9 cellular contexts compared by ENCODE assay signal in the genomic region with DNA sequence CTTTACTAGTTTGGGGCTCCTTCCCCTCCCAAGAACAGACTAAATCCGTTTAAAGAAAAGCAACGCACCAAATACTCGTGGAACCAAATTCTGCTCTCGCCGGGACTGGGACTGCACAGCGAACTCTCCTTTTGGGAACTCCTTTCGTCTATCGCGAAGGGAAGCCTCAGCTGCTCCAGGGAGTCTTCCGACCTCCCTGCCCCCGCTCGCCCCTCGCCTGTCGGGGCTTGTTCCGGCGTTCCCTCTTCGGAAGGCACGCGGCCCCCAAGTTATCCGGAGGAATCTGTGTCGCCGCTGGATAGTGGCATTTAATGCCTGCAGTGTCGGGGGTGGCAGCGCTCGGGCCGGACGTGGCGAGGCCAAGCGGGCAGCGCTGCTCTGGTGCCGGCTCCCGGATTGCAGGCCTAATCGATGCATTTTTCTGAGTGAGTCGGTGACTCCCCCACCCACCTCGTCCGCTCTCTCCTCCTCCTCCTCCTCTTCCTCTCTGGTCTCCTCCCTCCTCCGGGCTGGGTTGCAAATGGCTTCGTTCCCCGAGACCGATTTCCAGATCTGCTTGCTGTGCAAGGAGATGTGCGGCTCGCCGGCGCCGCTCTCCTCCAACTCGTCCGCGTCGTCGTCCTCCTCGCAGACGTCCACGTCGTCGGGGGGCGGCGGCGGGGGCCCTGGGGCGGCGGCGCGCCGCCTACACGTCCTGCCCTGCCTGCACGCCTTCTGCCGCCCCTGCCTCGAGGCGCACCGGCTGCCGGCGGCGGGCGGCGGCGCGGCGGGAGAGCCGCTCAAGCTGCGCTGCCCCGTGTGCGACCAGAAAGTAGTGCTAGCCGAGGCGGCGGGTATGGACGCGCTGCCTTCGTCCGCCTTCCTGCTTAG. TPM values are rescaled to one million over a fixed set of nuclear protein-coding genes. Genes with fewer than 3 reads are reported as not detected.
A peak's percentile ranks its signal among the peaks of the same experiment; 100 is the strongest.
DNase-seq lines count a peak whose midpoint lies in the region; ATAC-seq and TF ChIP-seq lines count a peak whose summit lies in the region.
"Had no signal": no experiment of that assay in that cellular context is flagged by ENCODE, and none has a peak within 500 bp of the region (broad histone marks: within the 10 kb centered on the region; RNA-seq: fewer than 3 reads in every experiment).

A gene (plus strand): TSS at position 437 of the 870 bp plus-strand sequence. CDS start 84 bp downstream, at position 521.

- no peak for ATAC-seq in GM21528 (IDR thresholded peaks at IDR 0.05; ENCODE audit: low FRiP score, unreplicated experiment)

- H3K4me3 ChIP-seq in SJSA1 (peak within 1 kb of the TSS; percentile 29), esophagus (ENCODE audit: low read depth in 1 of 2, low read length in 2 of 2) (peak within 1 kb of the TSS; percentile 30 to 48)

- DNase-seq in NCI-H1417 (lab: John Stamatoyannopoulos, UW) (peak in 2 of 3 experiments; percentile 51 to 68), NCI-H1417 treated with DMSO at 0.1 percent for 48 hours (lab: John Stamatoyannopoulos, UW) (no peak), SJSA1 (ENCODE audit: low read depth in 1 of 2, low spot score in 2 of 2) (no peak), progenitor cell of endocrine pancreas (ENCODE audit: low spot score, unreplicated experiment) (no peak), NAMALWA (ENCODE audit: low spot score) (no peak), NCI-H128 (lab: John Stamatoyannopoulos, UW; ENCODE audit: unreplicated experiment) (no peak)

- H3K36me3 ChIP-seq in SJSA1 (no peaks in the 10 kb centered on the region), esophagus (ENCODE audit: control insufficient read depth in 2 of 2, insufficient read depth in 2 of 2, low read length in 1 of 2) (no peaks in the 10 kb centered on the region)

- peaks cover 54% of the 10 kb centered on the region for H3K4me1 Mint-ChIP-seq in progenitor cell of endocrine pancreas (ENCODE audit: low read depth)

- peaks cover 6% of the 10 kb centered on the region for H3K36me3 Mint-ChIP-seq in progenitor cell of endocrine pancreas (ENCODE audit: insufficient read depth)

- peaks cover 18% of the 10 kb centered on the region for H3K9me3 ChIP-seq in SJSA1 (replicated peaks)
- H3K9me3 ChIP-seq in esophagus (ENCODE audit: control insufficient read depth in 2 of 2, insufficient read depth in 1 of 2, low read depth in 1 of 2, low read length in 1 of 2): peaks cover 5 to 8% of the 10 kb centered on the region in 2 donors

- H3K27me3 ChIP-seq in SJSA1 (replicated peaks) (peaks cover 52% of the 10 kb centered on the region), esophagus (ENCODE audit: control insufficient read depth in 1 of 2, insufficient read depth in 2 of 2, low read length in 2 of 2) (peaks cover 20 to 25% of the 10 kb centered on the region in 2 donors)

- no peaks in the 10 kb centered on the region for H3K27me3 Mint-ChIP-seq in progenitor cell of endocrine pancreas

- 1 to 2% methylated on average over 76 to 88 of the region's 88 CpGs for WGBS in esophagus, 2 donors

- H3K27ac Mint-ChIP-seq in progenitor cell of endocrine pancreas: peak within 1 kb of the TSS; percentile 97

- no peak within 1 kb of the TSS for H3K27ac ChIP-seq in SJSA1
- no peak within 1 kb of the TSS for H3K27ac ChIP-seq in esophagus (ENCODE audit: low read depth in 2 of 2, low read length in 1 of 2)
- H3K27ac ChIP-seq: VCaP had no signal

- no peaks in the 10 kb centered on the region for H3K9me3 Mint-ChIP-seq in progenitor cell of endocrine pancreas (ENCODE audit: low read depth)

- TF ChIP-seq CTCF in progenitor cell of endocrine pancreas (IDR thresholded peaks at IDR 0.05; ENCODE audit: unreplicated experiment): no peak

- H3K4me1 ChIP-seq in SJSA1 (replicated peaks) (peaks cover 18% of the 10 kb centered on the region), esophagus (ENCODE audit: control insufficient read depth in 2 of 2, insufficient read depth in 2 of 2, low read length in 1 of 2) (peaks cover 12 to 17% of the 10 kb centered on the region in 2 donors)

- peak within 1 kb of the TSS; percentile 92 for H3K4me3 Mint-ChIP-seq in progenitor cell of endocrine pancreas (ENCODE audit: low read depth)

RNA-seq across cellular contexts. Expression of the gene that starts here (rescaled TPM):
- total RNA-seq in SJSA1 (2014; rRNA removed; shearing (Covaris generic)): under 0.01 TPM in 1 of 2 replicates, not detected in the other
- polyA plus RNA-seq in esophagus: not detected
- total RNA-seq in progenitor cell of endocrine pancreas: 61.3 and 61.6 TPM in 2 replicates

Comparison
In these comparisons a context has a peak if more than half of its experiments do, and no peak if none do; other contexts are left out.
1. RNA of the gene that starts here (total RNA-seq): 61.3 to 61.6 TPM in progenitor cell of endocrine pancreas; under 0.01 TPM in SJSA1; every median in the first group is over 10 times any median in the second.
2. DNase-seq: peak in NCI-H1417 (2 of 3); none in NCI-H1417 treated with DMSO at 0.1 percent for 48 hours (single experiment), SJSA1 (0 of 2), progenitor cell of endocrine pancreas (single experiment), NAMALWA (single experiment) and NCI-H128 (single experiment).